8 cellular contexts compared by ENCODE assay signal in the genomic region with DNA sequence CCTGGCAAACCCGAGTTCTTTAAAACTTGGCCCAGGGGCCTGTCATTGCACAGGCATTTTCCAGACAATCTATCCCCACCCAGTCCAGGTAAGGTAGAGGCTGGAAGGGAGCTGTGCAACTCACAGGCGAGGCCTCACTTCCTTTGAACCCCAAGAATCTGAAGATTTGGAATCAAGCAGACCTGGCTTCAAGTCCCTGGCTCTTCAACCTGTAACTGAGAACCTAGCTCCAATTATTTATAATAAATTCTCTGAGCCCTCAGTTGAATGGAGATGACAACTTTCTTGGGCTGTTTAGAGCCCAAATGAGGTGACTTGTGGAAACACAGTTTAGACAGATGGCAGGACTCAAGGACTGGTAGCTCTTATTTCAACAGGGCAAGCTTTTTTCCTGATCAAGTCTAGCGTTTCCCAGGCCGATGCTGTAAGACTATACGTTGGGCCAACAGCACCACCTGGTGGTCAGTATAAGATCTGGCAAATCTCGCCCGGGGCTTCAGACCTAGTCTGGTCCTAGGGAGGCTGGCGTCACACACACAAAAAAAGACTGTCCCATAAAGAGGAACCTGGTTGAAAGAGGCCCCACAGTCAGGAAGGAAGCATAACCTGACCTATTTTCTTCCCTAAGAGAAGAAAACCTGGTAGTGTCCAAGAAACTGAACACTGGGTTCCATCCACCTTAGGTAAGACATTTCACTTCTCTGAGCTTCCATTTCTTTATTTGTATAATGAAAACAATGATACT.
DNase-seq lines count a peak whose midpoint lies in the region; ATAC-seq and TF ChIP-seq lines count a peak whose summit lies in the region.

No MANE protein-coding gene starts in this region.

- WGBS in right lobe of liver (ENCODE audit: insufficient coverage, low coverage, low lambda C conversion rate, missing lambda C conversion rate), result 15% methylated on average over 8 of the region's 8 CpGs

- TF ChIP-seq POLR2A in right lobe of liver (IDR thresholded peaks at IDR 0.05), result no peak

- ATAC-seq in GM19395 (IDR thresholded peaks at IDR 0.05; ENCODE audit: unreplicated experiment) (peak; percentile 95), HG03460 (IDR thresholded peaks at IDR 0.05; ENCODE audit: unreplicated experiment) (peak; percentile 87), right lobe of liver (peak; percentile 91 to 98 (median 96))

- H3K36me3 ChIP-seq in right lobe of liver, result no peaks in the 10 kb centered on the region

- DNase-seq in CD1c-positive myeloid dendritic cell (ENCODE audit: extremely low spot score) (peak; percentile 89), NCI-H524 treated with DMSO at 0.1 percent for 48 hours (lab: John Stamatoyannopoulos, UW) (peak; percentile 85), coronary artery (ENCODE audit: low spot score) (peak; percentile 80), right lobe of liver (peak; percentile 68 to 76 (median 74))
- DNase-seq in activated CD4-positive, alpha-beta T cell treated with anti-CD3 and anti-CD28 coated beads for 4 hours, result peak; percentile 71 to 77
- peak; percentile 62 to 68 (median 64) for DNase-seq in stimulated activated CD4-positive, alpha-beta T cell treated with anti-CD3 and anti-CD28 coated beads, TNF-alpha, amount 100 ng/mL, for 48 hours (ENCODE audit: low read depth in 3 of 3)

- no peak overlapping the region for H3K27ac ChIP-seq in coronary artery
- H3K27ac ChIP-seq in right lobe of liver, result no peak overlapping the region

- TF ChIP-seq CTCF in coronary artery (IDR thresholded peaks at IDR 0.05), result peak; percentile 69
- peak; percentile 73 to 87 (median 84) for TF ChIP-seq CTCF in right lobe of liver (IDR thresholded peaks at IDR 0.05)

- no peaks in the 10 kb centered on the region for H3K4me1 ChIP-seq in right lobe of liver

- H3K9me3 ChIP-seq in right lobe of liver, result no peaks in the 10 kb centered on the region

- intact Hi-C loops in right lobe of liver (cut with DNase I), result loop anchor here (5.0 to 10.0 kb wide), 2 partner anchors 121 to 123 kb away; a partner anchor contains a TSS

- H3K4me3 ChIP-seq in coronary artery (no peak overlapping the region), right lobe of liver (no peak overlapping the region)

- no peaks in the 10 kb centered on the region for H3K27me3 ChIP-seq in right lobe of liver
